Comparison of ENCODE assay signal across 1 cellular context in the genomic region with DNA sequence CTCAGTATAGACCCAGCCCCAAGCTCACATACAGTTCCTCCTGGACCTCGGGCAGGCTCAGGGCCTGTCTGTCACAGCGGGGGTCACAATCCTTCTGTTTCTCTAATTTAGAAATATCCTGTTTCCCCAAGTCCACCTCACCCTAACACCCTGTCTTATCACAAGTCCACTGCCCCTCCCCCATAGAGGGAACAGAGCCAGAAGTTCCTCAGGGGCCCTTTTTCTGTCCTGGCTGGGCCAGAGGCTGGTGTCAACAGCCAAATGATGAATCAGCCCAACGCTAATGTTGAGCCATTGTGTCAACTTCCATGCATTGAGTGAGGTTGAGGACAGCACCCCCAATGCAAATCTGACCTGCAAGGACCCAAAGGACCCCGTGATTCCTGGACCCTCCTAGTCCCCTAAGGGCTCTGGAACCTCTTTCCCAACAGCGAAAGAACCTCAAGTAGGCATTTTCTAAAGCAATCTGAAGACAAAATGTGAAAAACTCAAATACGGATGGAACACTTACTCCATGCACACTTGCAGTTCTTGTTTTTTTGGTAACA.
TF ChIP-seq lines count a peak whose summit lies in the region.

No MANE protein-coding gene starts in this region.

TF ChIP-seq in HEK293T, 16 proteins besides CTCF, POLR2A, EP300 and RAD21:
- TF ChIP-seq, protein P1, sequence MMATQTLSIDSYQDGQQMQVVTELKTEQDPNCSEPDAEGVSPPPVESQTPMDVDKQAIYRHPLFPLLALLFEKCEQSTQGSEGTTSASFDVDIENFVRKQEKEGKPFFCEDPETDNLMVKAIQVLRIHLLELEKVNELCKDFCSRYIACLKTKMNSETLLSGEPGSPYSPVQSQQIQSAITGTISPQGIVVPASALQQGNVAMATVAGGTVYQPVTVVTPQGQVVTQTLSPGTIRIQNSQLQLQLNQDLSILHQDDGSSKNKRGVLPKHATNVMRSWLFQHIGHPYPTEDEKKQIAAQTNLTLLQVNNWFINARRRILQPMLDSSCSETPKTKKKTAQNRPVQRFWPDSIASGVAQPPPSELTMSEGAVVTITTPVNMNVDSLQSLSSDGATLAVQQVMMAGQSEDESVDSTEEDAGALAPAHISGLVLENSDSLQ (IDR thresholded peaks at IDR 0.05): no peak
- TF ChIP-seq SUZ12 (IDR thresholded peaks at IDR 0.05): no peak
- no peak for TF ChIP-seq L3MBTL2 (conservative IDR thresholded peaks at IDR 0.05)
- no peak for TF ChIP-seq LEF1 (IDR thresholded peaks at IDR 0.05; ENCODE audit: borderline replicate concordance)
- no peak for TF ChIP-seq HDGF (IDR thresholded peaks at IDR 0.05; ENCODE audit: borderline replicate concordance)
- no peak for TF ChIP-seq FOXA1 (IDR thresholded peaks at IDR 0.05)
- TF ChIP-seq NFRKB (IDR thresholded peaks at IDR 0.05): no peak
- TF ChIP-seq FOXK2 (IDR thresholded peaks at IDR 0.05): no peak
- TF ChIP-seq ELF4 (IDR thresholded peaks at IDR 0.05): no peak
- TF ChIP-seq ZNF384 (IDR thresholded peaks at IDR 0.05): no peak
